11 cellular contexts compared by ENCODE assay signal in the genomic region with DNA sequence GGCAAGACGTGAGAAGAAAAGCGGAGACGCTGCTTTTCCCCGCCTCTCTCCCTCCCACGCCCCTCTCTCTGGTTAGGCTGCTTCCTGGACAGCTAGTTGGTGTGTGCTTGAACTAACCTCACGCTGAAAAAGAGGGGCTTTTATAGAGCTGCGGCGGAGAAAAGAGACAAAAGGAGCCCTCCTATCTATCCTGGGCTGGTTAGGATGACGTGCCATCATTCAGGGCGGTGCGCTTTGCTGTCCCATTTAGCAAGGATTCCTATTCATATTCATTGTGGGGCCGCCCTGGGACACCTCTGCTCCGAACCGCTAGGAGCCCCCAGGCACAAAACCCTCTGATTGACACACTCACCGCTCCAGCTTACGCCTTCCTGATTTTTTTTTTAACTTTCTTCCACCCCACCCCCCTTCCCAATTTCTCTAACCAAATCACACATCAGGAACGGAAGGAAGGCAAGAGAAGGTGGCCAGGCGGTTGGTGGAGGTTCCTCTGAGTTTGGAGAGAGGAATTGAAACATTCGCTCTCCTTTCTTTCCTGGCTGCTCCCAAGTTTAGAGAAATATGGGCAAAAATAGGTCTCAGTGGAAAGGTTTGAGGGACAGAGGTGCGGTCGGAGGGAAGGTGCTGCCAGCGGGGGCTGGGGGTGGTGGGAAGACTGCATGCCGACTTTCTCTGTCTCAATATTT. TPM values are rescaled to one million over a fixed set of nuclear protein-coding genes. Genes with fewer than 3 reads are reported as not detected.
A peak's percentile ranks its signal among the peaks of the same experiment; 100 is the strongest.
DNase-seq lines count a peak whose midpoint lies in the region; ATAC-seq and TF ChIP-seq lines count a peak whose summit lies in the region.
"Had no signal": no experiment of that assay in that cellular context is flagged by ENCODE, and none has a peak within 500 bp of the region (broad histone marks: within the 10 kb centered on the region; RNA-seq: fewer than 3 reads in every experiment).

A gene (minus strand): TSS at position 114 of the 686 bp plus-strand sequence. CDS start 224 bp downstream, outside the sequence.

- peaks cover 0 to 9% (median 1%) of the 10 kb centered on the region in 7 donors for H3K9me3 Mint-ChIP-seq in CD4-positive, CD25-positive, alpha-beta regulatory T cell
- H3K9me3 Mint-ChIP-seq in nephron: peaks cover 2% of the 10 kb centered on the region

- H3K27me3 Mint-ChIP-seq in CD4-positive, CD25-positive, alpha-beta regulatory T cell: peaks cover 96% of the 10 kb centered on the region
- peaks cover 100% of the 10 kb centered on the region for H3K27me3 Mint-ChIP-seq in nephron (ENCODE audit: low read depth)

- no peak within 1 kb of the TSS for H3K27ac ChIP-seq in CD4-positive, CD25-positive, alpha-beta regulatory T cell (ENCODE audit: insufficient read depth, low read length, poor library complexity, severe bottlenecking)
- no peak within 1 kb of the TSS for H3K27ac ChIP-seq in HUES6 (ENCODE audit: low read depth, low read length)
- H3K27ac ChIP-seq in ascending aorta: no peak within 1 kb of the TSS
- no peak within 1 kb of the TSS for H3K27ac ChIP-seq in GM23248
- H3K27ac ChIP-seq: testis had no signal

- intact Hi-C loops in ascending aorta (cut with DNase I): no loop called here

- no peaks in the 10 kb centered on the region for H3K9me3 ChIP-seq in CD4-positive, CD25-positive, alpha-beta regulatory T cell (ENCODE audit: control insufficient read depth in 2 of 2, low read length in 2 of 2)
- H3K9me3 ChIP-seq in HUES6 (ENCODE audit: control insufficient read depth, insufficient read depth, low read depth, low read length) (no peaks in the 10 kb centered on the region), ascending aorta (no peaks in the 10 kb centered on the region), GM23248 (ENCODE audit: low read depth) (no peaks in the 10 kb centered on the region)
- H3K9me3 ChIP-seq: testis had no signal

- TF ChIP-seq CTCF in ascending aorta (IDR thresholded peaks at IDR 0.05) (no peak), nephron (IDR thresholded peaks at IDR 0.05; ENCODE audit: unreplicated experiment in 3 of 3) (no peak)

- in situ Hi-C loops in GM23248 (cut with MboI): no loop called here

- peak within 1 kb of the TSS; percentile 30 for H3K9ac ChIP-seq in HUES6 (ENCODE audit: low read length)
- no peak within 1 kb of the TSS for H3K9ac ChIP-seq in GM23248

- ATAC-seq in CD4-positive, CD25-positive, alpha-beta regulatory T cell (ENCODE audit: low read depth in 2 of 2): no peak
- ATAC-seq in HG03521 (IDR thresholded peaks at IDR 0.05; ENCODE audit: unreplicated experiment) (no peak), HG03378 (IDR thresholded peaks at IDR 0.05; ENCODE audit: unreplicated experiment) (no peak)

- H3K79me2 ChIP-seq in GM23248 (ENCODE audit: insufficient read depth): no peaks in the 10 kb centered on the region

- no peak within 1 kb of the TSS for H3K4me2 ChIP-seq in GM23248 (ENCODE audit: unreplicated experiment)

- peak within 1 kb of the TSS; percentile 51 to 70 (median 66) for H3K4me3 Mint-ChIP-seq in CD4-positive, CD25-positive, alpha-beta regulatory T cell
- H3K4me3 Mint-ChIP-seq in nephron: peak within 1 kb of the TSS; percentile 41 to 60 (median 45)

- WGBS in GM23248 (ENCODE audit: low coverage in 1 of 2, low lambda C conversion rate in 2 of 2, missing lambda C conversion rate in 2 of 2), 2 experiments: 27 to 29% methylated on average over 23 of the region's 23 CpGs

- no peaks in the 10 kb centered on the region for H3K36me3 Mint-ChIP-seq in CD4-positive, CD25-positive, alpha-beta regulatory T cell
- H3K36me3 Mint-ChIP-seq in nephron (ENCODE audit: low read depth): no peaks in the 10 kb centered on the region

- H3K4me3 ChIP-seq in CD4-positive, CD25-positive, alpha-beta regulatory T cell (ENCODE audit: low read depth, low read length): no peak within 1 kb of the TSS
- peak within 1 kb of the TSS; percentile 55 for H3K4me3 ChIP-seq in HUES6 (ENCODE audit: low read depth, low read length)
- H3K4me3 ChIP-seq in ascending aorta: peak within 1 kb of the TSS; percentile 21 to 40
- no peak within 1 kb of the TSS for H3K4me3 ChIP-seq in GM23248
- H3K4me3 ChIP-seq: testis had no signal

- peaks cover 57% of the 10 kb centered on the region for H3K4me1 ChIP-seq in CD4-positive, CD25-positive, alpha-beta regulatory T cell (ENCODE audit: control insufficient read depth, insufficient read depth, low read length, poor library complexity, severe bottlenecking)
- peaks cover 47% of the 10 kb centered on the region for H3K4me1 ChIP-seq in HUES6 (ENCODE audit: control insufficient read depth, insufficient read depth, low read length)
- peaks cover 0 to 18% of the 10 kb centered on the region in 2 donors for H3K4me1 ChIP-seq in ascending aorta
- H3K4me1 ChIP-seq in GM23248 (ENCODE audit: insufficient read depth): no peaks in the 10 kb centered on the region

- H2AFZ ChIP-seq in GM23248: no peak within 1 kb of the TSS

- H3K4me1 Mint-ChIP-seq in CD4-positive, CD25-positive, alpha-beta regulatory T cell: peaks cover 9 to 67% (median 24%) of the 10 kb centered on the region in 4 donors
- peaks cover 42% of the 10 kb centered on the region for H3K4me1 Mint-ChIP-seq in nephron

- DNase-seq in CD4-positive, CD25-positive, alpha-beta regulatory T cell: peak in 1 of 3 donors; percentile 42
- DNase-seq in ascending aorta (ENCODE audit: low spot score in 2 of 2) (no peak), NCI-H2029 (lab: John Stamatoyannopoulos, UW) (no peak), GM23248 (no peak)
- DNase-seq: testis had no signal

- H3F3A ChIP-seq in GM23248 (ENCODE audit: insufficient read depth): no peaks in the 10 kb centered on the region

- H3K27me3 ChIP-seq in CD4-positive, CD25-positive, alpha-beta regulatory T cell (ENCODE audit: control insufficient read depth, insufficient read depth, low read length): peaks cover 65% of the 10 kb centered on the region
- H3K27me3 ChIP-seq in HUES6 (ENCODE audit: control insufficient read depth, insufficient read depth, low read length) (peaks cover 100% of the 10 kb centered on the region), ascending aorta (peaks cover 8% of the 10 kb centered on the region), GM23248 (replicated peaks; ENCODE audit: insufficient read depth) (peaks cover 94% of the 10 kb centered on the region)
- H3K27me3 ChIP-seq: testis had no signal

- H3K27ac Mint-ChIP-seq in CD4-positive, CD25-positive, alpha-beta regulatory T cell: peak within 1 kb of the TSS in 1 of 3 donors; percentile 44
- no peak within 1 kb of the TSS for H3K27ac Mint-ChIP-seq in nephron

- H4K20me1 ChIP-seq in GM23248 (ENCODE audit: insufficient read depth): no peaks in the 10 kb centered on the region

- no peaks in the 10 kb centered on the region for H3K9me2 ChIP-seq in GM23248 (ENCODE audit: insufficient read depth)

- H3K36me3 ChIP-seq in CD4-positive, CD25-positive, alpha-beta regulatory T cell (ENCODE audit: control insufficient read depth, insufficient read depth, low read length): no peaks in the 10 kb centered on the region
- no peaks in the 10 kb centered on the region for H3K36me3 ChIP-seq in HUES6 (ENCODE audit: control insufficient read depth, insufficient read depth, low read length)
- H3K36me3 ChIP-seq in ascending aorta: no peaks in the 10 kb centered on the region
- H3K36me3 ChIP-seq in GM23248 (ENCODE audit: low read depth): no peaks in the 10 kb centered on the region

RNA-seq across cellular contexts. Expression of the gene that starts here (rescaled TPM):
- total RNA-seq in CD4-positive, CD25-positive, alpha-beta regulatory T cell: not detected
- not detected for polyA plus RNA-seq in CD4-positive, CD25-positive, alpha-beta regulatory T cell
- total RNA-seq in ascending aorta: not detected
- total RNA-seq in GM23248 (2014; rRNA removed; shearing (Covaris generic)): not detected in 2 replicates
- not detected in 2 replicates for polyA plus RNA-seq in GM23248 (2016; fragmentation: Nextera tagmentation; extraction: Ambion mirVana)
- total RNA-seq: cardiac septum, LHCN-M2, testis had no signal

Comparison
In these comparisons a context has a peak if more than half of its experiments do, and no peak if none do; other contexts are left out.
1. H3K4me3 ChIP-seq: peak in HUES6 (single experiment) and ascending aorta (2 of 2); none in CD4-positive, CD25-positive, alpha-beta regulatory T cell (single experiment) and GM23248 (single experiment).